In genomic region chr4:76272582-76272981, GRCh38 we compare ENCODE assay signal across 8 cellular contexts. TPM values are rescaled to one million over a fixed set of nuclear protein-coding genes. Genes with fewer than 3 reads are reported as not detected.
"Had no signal": no experiment of that assay in that cellular context is flagged by ENCODE, and none has a peak within 500 bp of the region (broad histone marks: within the 10 kb centered on the region; RNA-seq: fewer than 3 reads in every experiment).

No MANE protein-coding gene starts in this region.

- H3K27ac ChIP-seq: HL-60 had no signal

- DNase-seq: H9, HCEC 1CT, KBM-7 had no signal

- ATAC-seq: GM23338 had no signal

- H3K4me2 ChIP-seq: GM23338 had no signal

- H3K4me3 ChIP-seq: GM23338 had no signal

- H2AFZ ChIP-seq: GM23338 had no signal

- FAIRE-seq: H54 had no signal

RNA-seq across cellular contexts. Expression of gene FAM47E, which starts 21.1 kb away (rescaled TPM):
- total RNA-seq: HT1080 had no signal
- polyA plus RNA-seq: IgD-negative memory B cell had no signal

RNA-seq across cellular contexts. Expression of gene STBD1, which starts 34.0 kb away (rescaled TPM):
- polyA plus RNA-seq: IgD-negative memory B cell had no signal
